In the genomic region with DNA sequence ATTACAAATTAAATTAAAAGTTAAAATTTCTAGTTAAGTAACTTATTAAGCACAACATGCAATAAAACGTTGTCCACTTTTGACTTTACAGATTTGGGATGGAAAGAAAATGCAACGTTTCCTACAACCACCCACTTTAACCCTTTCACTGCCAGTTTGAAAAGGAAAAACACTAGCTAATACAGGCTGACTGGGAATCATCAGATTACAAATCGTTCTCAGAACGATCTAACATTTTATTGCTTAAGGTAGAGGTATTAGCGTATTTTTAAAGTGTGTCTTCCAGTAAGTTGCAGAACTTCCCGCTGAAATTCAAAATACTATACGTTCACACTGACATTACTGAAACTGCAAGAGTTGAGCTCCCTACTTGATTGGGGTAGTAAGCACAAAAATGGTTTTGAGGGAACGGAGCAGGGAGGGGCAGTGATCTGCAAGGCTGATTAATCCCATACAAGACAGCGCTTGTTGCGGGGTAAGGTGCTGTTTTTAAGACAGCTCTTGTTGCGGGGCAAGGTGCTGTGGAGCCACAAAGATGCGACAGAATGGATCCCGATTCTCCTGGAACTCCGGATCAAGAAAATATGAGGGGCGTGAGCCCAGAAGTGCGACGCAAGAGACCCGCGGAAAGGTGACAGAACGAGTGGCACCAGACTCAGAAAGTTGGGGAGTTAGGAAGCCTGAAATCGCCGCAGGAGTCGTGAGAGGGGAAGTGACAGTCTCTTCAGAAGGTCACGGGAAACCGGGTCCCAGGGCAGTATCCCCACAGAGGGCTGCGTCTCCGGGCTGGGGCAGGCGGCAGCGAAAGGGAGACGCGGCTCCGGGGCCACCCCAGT, we compare ENCODE assay signal across 8 cellular contexts. TPM values are rescaled to one million over a fixed set of nuclear protein-coding genes. Genes with fewer than 3 reads are reported as not detected.
A peak's percentile ranks its signal among the peaks of the same experiment; 100 is the strongest.
DNase-seq lines count a peak whose midpoint lies in the region; ATAC-seq and TF ChIP-seq lines count a peak whose summit lies in the region.

No MANE protein-coding gene starts in this region.

- DNase-seq in NCI-H82 (lab: John Stamatoyannopoulos, UW): peak; percentile 59
- DNase-seq in body of pancreas: peak in 2 of 4 donors; percentile 6 to 9
- DNase-seq in iris pigment epithelial cell (ENCODE audit: low read depth): peak; percentile 36
- DNase-seq in iPS-NIHi7 (ENCODE audit: extremely low spot score): no peak

- no peaks in the 10 kb centered on the region for H3K9me3 Mint-ChIP-seq in stimulated activated memory B cell treated with anti-CD40 and anti-IgM and Interleukin-4, amounts not matched to agents 10 μg/mL and 1 μg/mL and 100 μg/mL, for 72 hours

- no peaks in the 10 kb centered on the region for H3K27me3 ChIP-seq in BLaER1 treated with 17β-estradiol and CSF1 and Interleukin-3, amounts not matched to agents 10 nM and 100 nM
- H3K27me3 ChIP-seq in body of pancreas: no peaks in the 10 kb centered on the region

- intact Hi-C loops in body of pancreas (cut with DNase I): no loop called here

- H3K36me3 ChIP-seq in BLaER1 treated with 17β-estradiol and CSF1 and Interleukin-3, amounts not matched to agents 10 nM and 100 nM: peaks cover under 1 to 19% (median 10%) of the 10 kb centered on the region in 11 experiments; a peak in 17 of 22 replicates
- no peaks in the 10 kb centered on the region for H3K36me3 ChIP-seq in body of pancreas (replicated peaks in 1 of 2; ENCODE audit: insufficient read depth in 1 of 2, low read depth in 2 of 2)

- H3K4me2 ChIP-seq in BLaER1 treated with 17β-estradiol and CSF1 and Interleukin-3, amounts not matched to agents 10 nM and 100 nM: peak overlapping the region; percentile 77 to 93 (median 84)

- no peaks in the 10 kb centered on the region for H3K9me3 ChIP-seq in BLaER1 treated with 17β-estradiol and CSF1 and Interleukin-3, amounts not matched to agents 10 nM and 100 nM (replicated peaks in 1 of 11)
- H3K9me3 ChIP-seq in body of pancreas: no peaks in the 10 kb centered on the region

- H3K9ac ChIP-seq in BLaER1 treated with 17β-estradiol and CSF1 and Interleukin-3, amounts not matched to agents 10 nM and 100 nM: peak overlapping the region; percentile 90 to 98 (median 95)

- H3K36me3 Mint-ChIP-seq in stimulated activated memory B cell treated with anti-CD40 and anti-IgM and Interleukin-4, amounts not matched to agents 10 μg/mL and 1 μg/mL and 100 μg/mL, for 72 hours: peaks cover 10% of the 10 kb centered on the region

- H4K20me1 ChIP-seq in BLaER1 treated with 17β-estradiol and CSF1 and Interleukin-3, amounts not matched to agents 10 nM and 100 nM: peaks cover 16 to 73% (median 55%) of the 10 kb centered on the region in 11 experiments; a peak in 20 of 22 replicates

- TF ChIP-seq CTCF in body of pancreas (IDR thresholded peaks at IDR 0.05): no peak

- peaks cover 69% of the 10 kb centered on the region for H3K4me1 Mint-ChIP-seq in stimulated activated memory B cell treated with anti-CD40 and anti-IgM and Interleukin-4, amounts not matched to agents 10 μg/mL and 1 μg/mL and 100 μg/mL, for 72 hours

- H3K27ac Mint-ChIP-seq in stimulated activated memory B cell treated with anti-CD40 and anti-IgM and Interleukin-4, amounts not matched to agents 10 μg/mL and 1 μg/mL and 100 μg/mL, for 72 hours: peak overlapping the region; percentile 100

- no peak for TF ChIP-seq POLR2A in body of pancreas (IDR thresholded peaks at IDR 0.05)

- H3K27me3 Mint-ChIP-seq in stimulated activated memory B cell treated with anti-CD40 and anti-IgM and Interleukin-4, amounts not matched to agents 10 μg/mL and 1 μg/mL and 100 μg/mL, for 72 hours: no peaks in the 10 kb centered on the region

- WGBS in body of pancreas, 2 donors: 1% methylated on average over 22 to 32 of the region's 32 CpGs

- H3K27ac ChIP-seq in BLaER1 treated with 17β-estradiol and CSF1 and Interleukin-3, amounts not matched to agents 10 nM and 100 nM: peak overlapping the region; percentile 94 to 99 (median 97)
- H3K27ac ChIP-seq in body of pancreas: peak overlapping the region; percentile 96 to 99 (median 98)

- H3K4me3 Mint-ChIP-seq in stimulated activated memory B cell treated with anti-CD40 and anti-IgM and Interleukin-4, amounts not matched to agents 10 μg/mL and 1 μg/mL and 100 μg/mL, for 72 hours: peak overlapping the region; percentile 96

- peaks cover 31 to 65% (median 44%) of the 10 kb centered on the region in 10 experiments for H3K4me1 ChIP-seq in BLaER1 treated with 17β-estradiol and CSF1 and Interleukin-3, amounts not matched to agents 10 nM and 100 nM
- peaks cover 57% of the 10 kb centered on the region for H3K4me1 ChIP-seq in body of pancreas

- H3K4me3 ChIP-seq in BLaER1 treated with 17β-estradiol and CSF1 and Interleukin-3, amounts not matched to agents 10 nM and 100 nM: peak overlapping the region; percentile 72 to 97 (median 92)
- peak overlapping the region; percentile 80 to 94 for H3K4me3 ChIP-seq in body of pancreas

- ATAC-seq in GM18520 (IDR thresholded peaks at IDR 0.05; ENCODE audit: unreplicated experiment): peak; percentile 10
- ATAC-seq in HG03045 (IDR thresholded peaks at IDR 0.05; ENCODE audit: unreplicated experiment): peak; percentile 28
- peak; percentile 5 for ATAC-seq in body of pancreas
- peak; percentile 75 for ATAC-seq in stimulated activated memory B cell treated with anti-CD40 and anti-IgM and Interleukin-4, amounts not matched to agents 10 μg/mL and 1 μg/mL and 100 μg/mL, for 72 hours

RNA-seq across cellular contexts. Expression of gene HADHA, which starts 0.6 kb away (rescaled TPM):
- 100 to 1,000 TPM in 1 of 2 donors, 10 to 100 TPM in 1; 98.3 to 110 TPM for total RNA-seq in body of pancreas

RNA-seq across cellular contexts. Expression of gene HADHB, which starts 0.9 kb away (rescaled TPM):
- 100 to 1,000 TPM; 108 to 127 TPM for total RNA-seq in body of pancreas

Comparison
In these comparisons a context has a peak if more than half of its experiments do, and no peak if none do; other contexts are left out.
1. ATAC-seq: peak in every context shown above with its lines; median percentile 75 in stimulated activated memory B cell treated with anti-CD40 and anti-IgM and Interleukin-4, amounts not matched to agents 10 μg/mL and 1 μg/mL and 100 μg/mL, for 72 hours; 28 in HG03045; 10 in GM18520; 5 in body of pancreas.